ENCODE assay signal across 8 cellular contexts in genomic region chr6:110682460-110682853, GRCh38.
A peak's percentile ranks its signal among the peaks of the same experiment; 100 is the strongest.
DNase-seq lines count a peak whose midpoint lies in the region; ATAC-seq, FAIRE-seq and TF ChIP-seq lines count a peak whose summit lies in the region.

No MANE protein-coding gene starts in this region.

- H3K27me3 ChIP-seq in mammary epithelial cell (ENCODE audit: insufficient read depth, low read length) (no peaks in the 10 kb centered on the region), keratinocyte (ENCODE audit: control insufficient read depth, extremely low read depth, insufficient read depth, low read length) (no peaks in the 10 kb centered on the region)

- dilution Hi-C loops in mammary epithelial cell (cut with HindIII; ENCODE audit: low sequenced_read_pairs) (no loop called here), keratinocyte (cut with MboI; ENCODE audit: extremely low pct_ligation_motif_present, low sequenced_read_pairs) (no loop called here)

- H4K20me1 ChIP-seq in mammary epithelial cell (ENCODE audit: insufficient read depth, low read length): no peaks in the 10 kb centered on the region
- H4K20me1 ChIP-seq in keratinocyte (ENCODE audit: control insufficient read depth, extremely low read depth, insufficient read depth, low read length): no peaks in the 10 kb centered on the region

- 7% methylated on average over 1 of the region's 1 CpG for WGBS in mammary epithelial cell (ENCODE audit: low coverage, missing lambda C conversion rate)

- H3K4me3 ChIP-seq in AG04449 (ENCODE audit: low read depth, low read length) (no peak overlapping the region), mammary epithelial cell (replicated peaks in 1 of 3; ENCODE audit: insufficient read depth in 1 of 3, low read depth in 2 of 3, low read length in 3 of 3) (no peak overlapping the region), keratinocyte (ENCODE audit: control insufficient read depth in 2 of 3, extremely low read depth in 1 of 3, insufficient read depth in 2 of 3, low read depth in 1 of 3, low read length in 3 of 3) (no peak overlapping the region)

- no peaks in the 10 kb centered on the region for H3K36me3 ChIP-seq in mammary epithelial cell (ENCODE audit: insufficient read depth, low read length)
- H3K36me3 ChIP-seq in keratinocyte (ENCODE audit: control insufficient read depth in 2 of 2, extremely low read depth in 1 of 2, insufficient read depth in 2 of 2, low read length in 2 of 2): no peaks in the 10 kb centered on the region

- ATAC-seq in GM18511 (IDR thresholded peaks at IDR 0.05; ENCODE audit: unreplicated experiment) (peak; percentile 98), HG02981 (IDR thresholded peaks at IDR 0.05; ENCODE audit: unreplicated experiment) (peak; percentile 92)

- no peak overlapping the region for H3K27ac ChIP-seq in mammary epithelial cell (ENCODE audit: insufficient read depth, low read depth, low read length)
- H3K27ac ChIP-seq in keratinocyte (ENCODE audit: control insufficient read depth, insufficient read depth, low read length): no peak overlapping the region

- no TSS peak for BruUV-seq in mammary epithelial cell (replicated peaks; lab: Mats Ljungman, UMichigan)

- H3K9me3 ChIP-seq in mammary epithelial cell (replicated peaks; ENCODE audit: insufficient read depth, low read length) (no peaks in the 10 kb centered on the region), keratinocyte (ENCODE audit: control insufficient read depth, low read depth, low read length) (no peaks in the 10 kb centered on the region)

- CTCF ChIA-PET in AG04449 (lab: Yijun Ruan, JAX): interaction anchor here (0.7 to 7.9 kb wide), 39 partner anchors 8 to 329 kb away, joined by 3 to 155 read pairs (median 5); partner anchors contain the start of genes AMD1, GTF3C6 and RPF2
- CTCF ChIA-PET in mammary epithelial cell (lab: Charles Lee; ENCODE audit: low non-redundant PET): interaction anchor here (0.7 kb wide), 3 partner anchors 136 to 317 kb away, joined by 3 to 6 read pairs (median 4); no protein-coding TSS in a partner anchor

- FAIRE-seq in keratinocyte (lab: Jason Lieb, UNC): peak; percentile 74

- no peaks in the 10 kb centered on the region for H3K9me1 ChIP-seq in keratinocyte (ENCODE audit: control insufficient read depth, extremely low read depth, insufficient read depth, low read length)

- H3K9ac ChIP-seq in mammary epithelial cell (ENCODE audit: insufficient read depth, low read length): no peak overlapping the region
- no peak overlapping the region for H3K9ac ChIP-seq in keratinocyte (ENCODE audit: control insufficient read depth, extremely low read depth, insufficient read depth, low read length)

- in situ Hi-C loops in mammary epithelial cell (cut with MboI; ENCODE audit: low sequenced_read_pairs in 2 of 2): loop anchor here (5.0 to 25.0 kb wide), 3 partner anchors 202 to 265 kb away; no protein-coding TSS in a partner anchor

- no peaks in the 10 kb centered on the region for H3K79me2 ChIP-seq in mammary epithelial cell (ENCODE audit: insufficient read depth, low read length)
- no peaks in the 10 kb centered on the region for H3K79me2 ChIP-seq in keratinocyte (ENCODE audit: control insufficient read depth, insufficient read depth, low read length)

- H3K4me2 ChIP-seq in mammary epithelial cell (ENCODE audit: insufficient read depth, low read depth, low read length) (no peak overlapping the region), keratinocyte (ENCODE audit: control insufficient read depth, extremely low read depth, insufficient read depth, low read depth, low read length) (no peak overlapping the region)

- H2AFZ ChIP-seq in mammary epithelial cell (ENCODE audit: low read depth, low read length) (no peak overlapping the region), keratinocyte (ENCODE audit: control insufficient read depth, low read length) (no peak overlapping the region)

- H3K4me1 ChIP-seq in mammary epithelial cell (ENCODE audit: insufficient read depth, low read length) (peaks cover 3% of the 10 kb centered on the region), keratinocyte (ENCODE audit: control insufficient read depth, extremely low read depth, insufficient read depth, low read length) (no peaks in the 10 kb centered on the region)

- TF ChIP-seq CTCF in AG04449 (IDR thresholded peaks at IDR 0.05; ENCODE audit: insufficient read depth, low read length, missing control alignments) (peak; percentile 59), mammary epithelial cell (conservative IDR thresholded peaks at IDR 0.05 in 1 of 2, IDR thresholded peaks at IDR 0.05 in 1 of 2; ENCODE audit: extremely low read depth in 1 of 2, insufficient read depth in 1 of 2, low read depth in 1 of 2, low read length in 2 of 2) (peak; percentile 50 to 75), keratinocyte (optimal IDR thresholded peaks at IDR 0.05 in 1 of 3, IDR thresholded peaks at IDR 0.05 in 1 of 3, conservative IDR thresholded peaks at IDR 0.05 in 1 of 3; ENCODE audit: extremely low read depth in 1 of 3, insufficient read depth in 2 of 3, low read length in 3 of 3) (peak; percentile 56 to 68 (median 62))

- POLR2A ChIA-PET in AG04449 (lab: Yijun Ruan, JAX): interaction anchor here (1.0 to 1.7 kb wide), 3 partner anchors 192 to 276 kb away, joined by 5 to 10 read pairs (median 7); partner anchors contain the start of genes AMD1 and GTF3C6

- DNase-seq in AG04449 (ENCODE audit: low read depth, low spot score) (peak; percentile 17), NCI-H1930 (lab: John Stamatoyannopoulos, UW) (peak; percentile 42 to 46), T-helper 22 cell (ENCODE audit: low read depth) (peak; percentile 28), mammary epithelial cell (peak; percentile 68), keratinocyte (ENCODE audit: low read depth, low spot score) (peak; percentile 36)
- peak; percentile 30 to 69 for DNase-seq in stimulated activated CD4-positive, alpha-beta T cell treated with anti-CD3 and anti-CD28 coated beads, Interleukin-2, amount 100 ng/mL, for 24 hours

- intact Hi-C loops in mammary epithelial cell (cut with micrococcal nuclease): loop anchor here (1.0 to 5.0 kb wide), 7 partner anchors 135 to 530 kb away; partner anchors contain the start of genes AMD1, CDK19 and RPF2

Comparison
In these comparisons a context has a peak if more than half of its experiments do, and no peak if none do; other contexts are left out.
1. DNase-seq: peak in every context shown above with its lines; median percentile 68 in mammary epithelial cell; 50 in stimulated activated CD4-positive, alpha-beta T cell treated with anti-CD3 and anti-CD28 coated beads, Interleukin-2, amount 100 ng/mL, for 24 hours; 44 in NCI-H1930; 36 in keratinocyte; 28 in T-helper 22 cell; 17 in AG04449.